Comparison of ENCODE assay signal across 8 cellular contexts in the genomic region with DNA sequence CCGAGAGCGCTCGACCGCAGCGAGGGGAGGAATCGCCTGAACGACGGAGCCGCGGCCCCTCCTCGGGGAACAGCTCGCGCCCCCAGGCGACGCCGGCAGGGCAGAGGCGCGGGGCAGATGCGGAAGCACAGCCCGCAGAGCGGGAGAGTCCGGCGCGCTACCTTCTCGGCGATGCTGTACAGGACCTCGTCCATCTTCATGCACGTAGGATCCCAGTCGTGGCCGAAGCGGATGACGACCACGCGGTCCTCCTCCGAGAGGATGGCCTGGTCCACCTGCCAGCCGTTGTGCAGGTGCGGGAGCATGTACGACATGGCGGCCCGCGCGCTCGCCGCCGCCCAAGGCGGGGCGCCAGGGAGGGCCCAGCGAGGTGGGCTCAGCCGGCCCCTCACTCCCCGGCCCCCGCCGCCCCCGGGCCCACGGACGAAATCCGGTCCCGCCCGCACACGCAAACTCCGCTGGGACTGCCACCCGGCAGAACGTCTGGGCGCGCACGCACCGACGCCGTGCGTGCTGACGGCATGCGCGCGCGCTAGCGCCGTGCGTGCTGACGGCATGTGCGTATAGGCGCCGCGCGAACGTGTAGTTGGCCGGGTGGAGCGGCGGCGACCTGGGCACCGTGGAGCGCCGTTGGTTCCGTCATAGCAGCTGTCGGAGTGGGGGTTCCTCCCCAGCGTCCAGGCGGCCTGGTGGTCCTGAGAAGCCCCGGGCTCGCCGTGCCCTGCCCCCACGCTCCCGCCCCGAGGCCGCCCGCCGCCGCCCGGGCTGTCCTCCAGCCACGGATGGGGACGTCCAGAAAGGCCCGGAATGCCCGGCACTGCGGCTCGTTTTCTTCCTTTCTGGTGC. TPM values are rescaled to one million over a fixed set of nuclear protein-coding genes. Genes with fewer than 3 reads are reported as not detected.
A peak's percentile ranks its signal among the peaks of the same experiment; 100 is the strongest.
DNase-seq lines count a peak whose midpoint lies in the region; ATAC-seq and TF ChIP-seq lines count a peak whose summit lies in the region.

A gene with protein sequence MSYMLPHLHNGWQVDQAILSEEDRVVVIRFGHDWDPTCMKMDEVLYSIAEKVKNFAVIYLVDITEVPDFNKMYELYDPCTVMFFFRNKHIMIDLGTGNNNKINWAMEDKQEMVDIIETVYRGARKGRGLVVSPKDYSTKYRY (minus strand): TSS at position 485 of the 846 bp plus-strand sequence. CDS start 171 bp downstream, at position 314.

- intact Hi-C loops in activated naive CD4-positive, alpha-beta T cell treated with anti-CD3 and anti-CD28 coated beads for 36 hours (cut with micrococcal nuclease): loop anchor here (1.0 to 2.0 kb wide), 10 partner anchors 23 to 919 kb away; partner anchors contain the start of genes ADNP2, ATP9B, CTDP1 and KCNG2

- no peak within 1 kb of the TSS for H4K91ac ChIP-seq in H9 (ENCODE audit: insufficient read length, low read depth, low read length)

- no peak within 1 kb of the TSS for H3T11ph ChIP-seq in H9 (ENCODE audit: low read length)

- peaks cover 8% of the 10 kb centered on the region for H3K23me2 ChIP-seq in H9 (ENCODE audit: insufficient read length, low read depth, low read length, poor library complexity, severe bottlenecking)

- H2AFZ ChIP-seq in H9 (ENCODE audit: low read length): no peak within 1 kb of the TSS

- peaks cover 3% of the 10 kb centered on the region for H3K79me1 ChIP-seq in H9 (ENCODE audit: insufficient read depth, low read depth, low read length, poor library complexity, severe bottlenecking)

- peak within 1 kb of the TSS; percentile 72 to 98 (median 82); a peak in 6 of 7 replicates for H3K27ac Mint-ChIP-seq in H9
- H3K27ac Mint-ChIP-seq in activated naive CD4-positive, alpha-beta T cell treated with anti-CD3 and anti-CD28 coated beads for 36 hours: peak within 1 kb of the TSS; percentile 85

- peaks cover 19 to 32% (median 22%) of the 10 kb centered on the region in 3 experiments for H3K36me3 Mint-ChIP-seq in H9 (ENCODE audit: insufficient read depth in 1 of 3, low read depth in 3 of 3)
- H3K36me3 Mint-ChIP-seq in activated naive CD4-positive, alpha-beta T cell treated with anti-CD3 and anti-CD28 coated beads for 36 hours (ENCODE audit: low read depth): peaks cover 20% of the 10 kb centered on the region

- H3K14ac ChIP-seq in H9 (ENCODE audit: insufficient read depth, low read length): peak within 1 kb of the TSS; percentile 93

- no peak within 1 kb of the TSS for H2BK5ac ChIP-seq in H9 (ENCODE audit: insufficient read length, low read length)

- H4K5ac ChIP-seq in H9 (ENCODE audit: insufficient read length, low read depth, low read length): no peak within 1 kb of the TSS

- H3K23ac ChIP-seq in H9 (ENCODE audit: insufficient read length, low read depth, low read length): no peak within 1 kb of the TSS

- H3K9ac ChIP-seq in H9 (ENCODE audit: extremely low read depth, insufficient read length, low read length): peak within 1 kb of the TSS; percentile 91

- WGBS in H9 (ENCODE audit: extremely low coverage, insufficient read length, low lambda C conversion rate): no CpG with 5 or more reads among the region's 112 CpGs
- 0% methylated on average over 4 to 10 of the region's 112 CpGs for WGBS in gastroesophageal sphincter (ENCODE audit: low coverage in 1 of 2), 2 donors
- WGBS in suprapubic skin: under 1% methylated on average over 28 of the region's 112 CpGs

- no peaks in the 10 kb centered on the region for H4K20me1 ChIP-seq in H9 (ENCODE audit: control insufficient read depth, insufficient read depth, insufficient read length)

- H3K4me3 ChIP-seq in gastroesophageal sphincter (peak within 1 kb of the TSS; percentile 84 to 94), suprapubic skin (peak within 1 kb of the TSS; percentile 98)

- peak within 1 kb of the TSS; percentile 77 for H3K4me2 ChIP-seq in H9 (ENCODE audit: insufficient read depth, insufficient read length, low read length)

- H3K79me2 ChIP-seq in H9 (ENCODE audit: insufficient read depth, low read length): peaks cover 39% of the 10 kb centered on the region

- no peaks in the 10 kb centered on the region for H3K9me3 Mint-ChIP-seq in H9
- H3K9me3 Mint-ChIP-seq in activated naive CD4-positive, alpha-beta T cell treated with anti-CD3 and anti-CD28 coated beads for 36 hours: no peaks in the 10 kb centered on the region

- H3K4me1 ChIP-seq in H9 (ENCODE audit: insufficient read depth, low read length) (no peaks in the 10 kb centered on the region; the same call in 1 of the 2 replicates), gastroesophageal sphincter (peaks cover 0 to 37% (median 12%) of the 10 kb centered on the region in 3 donors), suprapubic skin (peaks cover 28% of the 10 kb centered on the region)

- H3K56ac ChIP-seq in H9 (ENCODE audit: insufficient read length, low read depth, low read length): no peak within 1 kb of the TSS

- no peak within 1 kb of the TSS for H2BK12ac ChIP-seq in H9 (ENCODE audit: insufficient read length, low read depth, low read length)

- H3K9me3 ChIP-seq in H9 (ENCODE audit: control insufficient read depth, low read depth, low read length) (no peaks in the 10 kb centered on the region), gastroesophageal sphincter (no peaks in the 10 kb centered on the region), suprapubic skin (no peaks in the 10 kb centered on the region)

- H3K4me1 Mint-ChIP-seq in H9: peaks cover 27% of the 10 kb centered on the region in 2 experiments
- peaks cover 37% of the 10 kb centered on the region for H3K4me1 Mint-ChIP-seq in activated naive CD4-positive, alpha-beta T cell treated with anti-CD3 and anti-CD28 coated beads for 36 hours (ENCODE audit: low read depth)

- H2BK15ac ChIP-seq in H9 (ENCODE audit: low read depth, low read length): no peak within 1 kb of the TSS

- H3K27ac ChIP-seq in H9 (ENCODE audit: insufficient read length, low read depth, low read length) (no peak within 1 kb of the TSS), gastroesophageal sphincter (peak within 1 kb of the TSS; percentile 90 to 99 (median 98)), suprapubic skin (peak within 1 kb of the TSS; percentile 94)

- peak within 1 kb of the TSS; percentile 82 to 90 for H3K4me3 Mint-ChIP-seq in H9
- peak within 1 kb of the TSS; percentile 85 for H3K4me3 Mint-ChIP-seq in activated naive CD4-positive, alpha-beta T cell treated with anti-CD3 and anti-CD28 coated beads for 36 hours

- no peak within 1 kb of the TSS for H3K4ac ChIP-seq in H9 (ENCODE audit: low read depth, low read length)

- no peak within 1 kb of the TSS for H4K8ac ChIP-seq in H9 (replicated peaks; ENCODE audit: insufficient read length, low read depth, low read length)

- H3K27me3 ChIP-seq in H9 (ENCODE audit: insufficient read depth, low read length): no peaks in the 10 kb centered on the region
- no peaks in the 10 kb centered on the region for H3K27me3 ChIP-seq in gastroesophageal sphincter
- no peaks in the 10 kb centered on the region for H3K27me3 ChIP-seq in suprapubic skin

- ATAC-seq in gastroesophageal sphincter: peak; percentile 97

- no peak within 1 kb of the TSS for H2AK5ac ChIP-seq in H9 (ENCODE audit: insufficient read length, low read length)

- no peak within 1 kb of the TSS for H2BK20ac ChIP-seq in H9 (ENCODE audit: low read depth, low read length, poor library complexity, severe bottlenecking)

- H3K36me3 ChIP-seq in gastroesophageal sphincter: peaks cover 0 to 21% of the 10 kb centered on the region in 2 donors
- no peaks in the 10 kb centered on the region for H3K36me3 ChIP-seq in suprapubic skin

- TF ChIP-seq EP300 in gastroesophageal sphincter (IDR thresholded peaks at IDR 0.05): no peak
- TF ChIP-seq EP300 in suprapubic skin (IDR thresholded peaks at IDR 0.05): no peak

- peak; percentile 85 to 96 for TF ChIP-seq POLR2A in gastroesophageal sphincter (IDR thresholded peaks at IDR 0.05)
- peak; percentile 57 to 84 for TF ChIP-seq POLR2A in suprapubic skin (IDR thresholded peaks at IDR 0.05)

- no peaks in the 10 kb centered on the region for H3K27me3 Mint-ChIP-seq in H9 (ENCODE audit: low read depth)
- no peaks in the 10 kb centered on the region for H3K27me3 Mint-ChIP-seq in activated naive CD4-positive, alpha-beta T cell treated with anti-CD3 and anti-CD28 coated beads for 36 hours (ENCODE audit: low read depth)

- TF ChIP-seq CTCF in H9 (conservative IDR thresholded peaks at IDR 0.05): peak; percentile 44; the same call in 2 of the 3 replicates
- peak in 3 of 4 experiments; percentile 11 to 62 (median 27) for TF ChIP-seq CTCF in gastroesophageal sphincter (IDR thresholded peaks at IDR 0.05)
- no peak for TF ChIP-seq CTCF in suprapubic skin (IDR thresholded peaks at IDR 0.05)

- DNase-seq in GM04504 (ENCODE audit: low read depth) (peak; percentile 65), H9 (peak; percentile 78), M059J (ENCODE audit: low read depth) (peak; percentile 81), SK-N-DZ (ENCODE audit: low spot score) (peak; percentile 88), occipital lobe (lab: John Stamatoyannopoulos, UW) (peak; percentile 81), suprapubic skin (ENCODE audit: low spot score in 2 of 2) (peak; percentile 87 to 90)
- DNase-seq in activated naive CD4-positive, alpha-beta T cell treated with anti-CD3 and anti-CD28 coated beads for 36 hours: peak; percentile 84

- CTCF ChIA-PET in activated naive CD4-positive, alpha-beta T cell treated with anti-CD3 and anti-CD28 coated beads for 36 hours (lab: Charles Lee): interaction anchor here (0.6 to 1.5 kb wide), 3 partner anchors 20 to 47 kb away, joined by 3 to 4 read pairs (median 3); partner anchors contain the start of gene HSBP1L1

- H2BK120ac ChIP-seq in H9 (ENCODE audit: low read depth, low read length, poor library complexity, severe bottlenecking): no peak within 1 kb of the TSS

- peak within 1 kb of the TSS; percentile 90 for H3K18ac ChIP-seq in H9 (ENCODE audit: insufficient read length, low read depth, low read length)

RNA-seq across cellular contexts. Expression of the gene that starts here (rescaled TPM):
- 163 and 164 TPM in 2 replicates for total RNA-seq in H9 (2021)
- 96.0 and 135 TPM in 2 replicates for total RNA-seq in M059J (2014; rRNA removed; shearing (Covaris generic))
- polyA plus RNA-seq in SK-N-DZ (2014; cell fraction: cytosol; rRNA removed): 122 and 138 TPM in 2 replicates
- polyA plus RNA-seq in SK-N-DZ (2014; cell fraction: nucleus; rRNA removed): 81.7 and 105 TPM in 2 replicates
- 100 to 1,000 TPM; 185 to 186 TPM for total RNA-seq in activated naive CD4-positive, alpha-beta T cell treated with anti-CD3 and anti-CD28 coated beads for 36 hours
- total RNA-seq in gastroesophageal sphincter: 10 to 100 TPM; 20.4 to 55.3 (median 39.6) TPM
- 36.7 TPM for total RNA-seq in occipital lobe
- 10 to 100 TPM; 20.6 to 35.0 (median 24.6) TPM for total RNA-seq in suprapubic skin

Comparison
In these comparisons a context has a peak if more than half of its experiments do, and no peak if none do; other contexts are left out.
1. CTCF ChIP-seq: peak in H9 (single experiment) and gastroesophageal sphincter (3 of 4); none in suprapubic skin (0 of 2).
2. Peak in every context shown above with its lines, with median percentiles within 50 percentile points of each other: DNase-seq.